10 cellular contexts compared by ENCODE assay signal in genomic region chr10:114398587-114399331, GRCh38.
"Had no signal": no experiment of that assay in that cellular context is flagged by ENCODE, and none has a peak within 500 bp of the region (broad histone marks: within the 10 kb centered on the region; RNA-seq: fewer than 3 reads in every experiment).

No MANE protein-coding gene starts in this region.

- H3K4me3 ChIP-seq: body of pancreas, mucosa of descending colon, ovary, upper lobe of left lung had no signal

- ATAC-seq: body of pancreas, mucosa of descending colon, natural killer cell had no signal

- H3K27me3 ChIP-seq: body of pancreas, ovary had no signal

- H3K27ac Mint-ChIP-seq: activated naive CD4-positive, alpha-beta T cell treated with anti-CD3 and anti-CD28 coated beads, Interleukin-2, amount 50 U/mL, for 24 hours; dendritic cell treated with granulocyte-macrophage colony-stimulating factor and Interleukin-4, amounts not matched to agents 40 ng/mL and 50 ng/mL, for 4 days; natural killer cell had no signal

- H3K4me3 Mint-ChIP-seq: activated naive CD4-positive, alpha-beta T cell treated with anti-CD3 and anti-CD28 coated beads, Interleukin-2, amount 50 U/mL, for 24 hours; dendritic cell treated with granulocyte-macrophage colony-stimulating factor and Interleukin-4, amounts not matched to agents 40 ng/mL and 50 ng/mL, for 4 days; natural killer cell had no signal

- DNase-seq: activated CD4-positive, alpha-beta T cell treated with anti-CD3 and anti-CD28 coated beads, Interleukin-2, amount 50 U/mL, for 1 hour; body of pancreas; hippocampal formation; mammary epithelial cell; mucosa of descending colon; natural killer cell had no signal

- H3K36me3 Mint-ChIP-seq: activated naive CD4-positive, alpha-beta T cell treated with anti-CD3 and anti-CD28 coated beads, Interleukin-2, amount 50 U/mL, for 24 hours; natural killer cell had no signal

- H3K9me3 Mint-ChIP-seq: activated naive CD4-positive, alpha-beta T cell treated with anti-CD3 and anti-CD28 coated beads, Interleukin-2, amount 50 U/mL, for 24 hours; dendritic cell treated with granulocyte-macrophage colony-stimulating factor and Interleukin-4, amounts not matched to agents 40 ng/mL and 50 ng/mL, for 4 days; natural killer cell had no signal

- H3K36me3 ChIP-seq: ovary, upper lobe of left lung had no signal

- H3K27ac ChIP-seq: body of pancreas had no signal

- H3K9me3 ChIP-seq: body of pancreas, mucosa of descending colon, ovary, upper lobe of left lung had no signal
